ENCODE assay signal across 22 cellular contexts in the genomic region with DNA sequence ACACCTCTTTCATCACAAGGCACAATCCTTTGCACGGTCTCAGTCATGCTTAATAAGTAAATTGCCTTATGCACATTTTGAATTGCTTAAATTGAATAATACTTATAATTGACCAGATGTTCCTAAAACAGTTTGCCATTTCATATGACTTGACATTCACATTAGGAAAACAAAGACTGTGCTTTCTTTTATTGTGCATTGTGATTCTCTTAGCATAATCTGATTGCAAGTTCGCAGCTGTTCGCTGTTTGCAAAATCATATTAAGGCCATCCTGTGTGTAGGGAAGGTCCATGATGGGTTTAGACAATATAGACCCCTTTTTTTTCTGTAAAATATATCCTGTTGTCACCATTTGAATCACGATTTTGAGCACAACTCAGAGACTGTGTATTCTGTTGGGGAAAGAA.
DNase-seq lines count a peak whose midpoint lies in the region; ATAC-seq and TF ChIP-seq lines count a peak whose summit lies in the region.
"Had no signal": no experiment of that assay in that cellular context is flagged by ENCODE, and none has a peak within 500 bp of the region (broad histone marks: within the 10 kb centered on the region; RNA-seq: fewer than 3 reads in every experiment).

No MANE protein-coding gene starts in this region.

- H3K27me3 ChIP-seq in left ventricle myocardium inferior (ENCODE audit: low read depth) (no peaks in the 10 kb centered on the region), gastroesophageal sphincter (no peaks in the 10 kb centered on the region)
- H3K27me3 ChIP-seq: adrenal gland, SJSA1, testis had no signal

- no peak for TF ChIP-seq CTCF in left ventricle myocardium inferior (IDR thresholded peaks at IDR 0.05; ENCODE audit: borderline replicate concordance)
- no peak for TF ChIP-seq CTCF in gastroesophageal sphincter (IDR thresholded peaks at IDR 0.05)

- H3K27ac ChIP-seq in left ventricle myocardium inferior (replicated peaks) (peak overlapping the region; percentile 80), gastroesophageal sphincter (peak overlapping the region in 2 of 4 donors; percentile 21 to 51)
- H3K27ac ChIP-seq: SJSA1, testis had no signal

- intact Hi-C loops in left ventricle myocardium inferior (cut with micrococcal nuclease) = no loop called here
- intact Hi-C loops in Right ventricle myocardium inferior (cut with DNase I) = no loop called here

- DNase-seq in left ventricle myocardium inferior (no peak), Right ventricle myocardium inferior (ENCODE audit: missing footprints) (no peak), foreskin melanocyte (peak; percentile 60), pons (ENCODE audit: low spot score) (peak; percentile 95), OCI-M1 (lab: John Stamatoyannopoulos, UW) (no peak), NCI-H2196 (lab: John Stamatoyannopoulos, UW; ENCODE audit: unreplicated experiment) (no peak)
- DNase-seq: activated CD4-positive, alpha-beta T cell treated with anti-CD3 and anti-CD28 coated beads for 1 hour; CD4-positive, alpha-beta memory T cell; DMS79 treated with DMSO at 0.1 percent for 48 hours; effector memory CD4-positive, alpha-beta T cell; Karpas-422; NCI-H1092; NCI-H2081; stimulated activated CD8-positive, alpha-beta memory T cell treated with anti-CD3 and anti-CD28 coated beads, Interleukin-4, amount 100 ng/mL, for 48 hours; T1000 had no signal

- no peak for TF ChIP-seq POLR2A in gastroesophageal sphincter (IDR thresholded peaks at IDR 0.05)

- H3K36me3 ChIP-seq in left ventricle myocardium inferior (peaks cover 13% of the 10 kb centered on the region), gastroesophageal sphincter (peaks cover 0 to 5% of the 10 kb centered on the region in 2 donors)
- H3K36me3 ChIP-seq: SJSA1 had no signal

- WGBS in gastroesophageal sphincter (ENCODE audit: low coverage in 1 of 2), 2 donors = 76 to 79% methylated on average over 4 of the region's 4 CpGs

- H3K4me3 ChIP-seq in left ventricle myocardium inferior (no peak overlapping the region), gastroesophageal sphincter (no peak overlapping the region)
- H3K4me3 ChIP-seq: adrenal gland, SJSA1, smooth muscle cell, testis had no signal

- no peak for TF ChIP-seq EP300 in gastroesophageal sphincter (IDR thresholded peaks at IDR 0.05)

- H3K9me3 ChIP-seq in left ventricle myocardium inferior (replicated peaks) (no peaks in the 10 kb centered on the region), gastroesophageal sphincter (no peaks in the 10 kb centered on the region)
- H3K9me3 ChIP-seq: adrenal gland, SJSA1, testis had no signal

- H3K4me1 ChIP-seq in left ventricle myocardium inferior (peaks cover 48% of the 10 kb centered on the region), gastroesophageal sphincter (peaks cover 0 to 21% (median 0%) of the 10 kb centered on the region in 3 donors)
- H3K4me1 ChIP-seq: SJSA1 had no signal

- ATAC-seq in Right ventricle myocardium inferior = no peak
- ATAC-seq in gastroesophageal sphincter = no peak
- no peak for ATAC-seq in HG02798 (IDR thresholded peaks at IDR 0.05; ENCODE audit: poor library complexity, unreplicated experiment)
- ATAC-seq: activated T-helper 17 cell treated with anti-CD3 and anti-CD28 coated beads, Interleukin-2, amount 50 U/mL, for 72 hours had no signal

Comparison
In these comparisons a context has a peak if more than half of its experiments do, and no peak if none do; other contexts are left out.
1. DNase-seq: peak in foreskin melanocyte (single experiment) and pons (single experiment); none in left ventricle myocardium inferior (single experiment), Right ventricle myocardium inferior (single experiment), OCI-M1 (single experiment) and NCI-H2196 (single experiment).